In genomic region chr2:237702439-237703397, GRCh38 we compare ENCODE assay signal across 8 cellular contexts.
A peak's percentile ranks its signal among the peaks of the same experiment; 100 is the strongest.
DNase-seq lines count a peak whose midpoint lies in the region; ATAC-seq and TF ChIP-seq lines count a peak whose summit lies in the region.

No MANE protein-coding gene starts in this region.

- peak overlapping the region; percentile 30 to 55 (median 32) for H3K4me3 Mint-ChIP-seq in nephron

- WGBS in esophagus squamous epithelium, 2 donors = 4 to 6% methylated on average over 14 to 16 of the region's 17 CpGs

- H3K36me3 Mint-ChIP-seq in nephron (ENCODE audit: low read depth) = no peaks in the 10 kb centered on the region

- ATAC-seq in HG03280 (IDR thresholded peaks at IDR 0.05; ENCODE audit: unreplicated experiment) (no peak), GM18520 (IDR thresholded peaks at IDR 0.05; ENCODE audit: unreplicated experiment) (no peak)

- TF ChIP-seq POLR2A in esophagus squamous epithelium (IDR thresholded peaks at IDR 0.05) = no peak

- peaks cover 64 to 100% (median 87%) of the 10 kb centered on the region in 3 donors for H3K4me1 ChIP-seq in esophagus squamous epithelium

- H3K4me1 Mint-ChIP-seq in nephron = peaks cover 77% of the 10 kb centered on the region

- peaks cover 0 to 6% (median 0%) of the 10 kb centered on the region in 3 donors for H3K36me3 ChIP-seq in esophagus squamous epithelium

- DNase-seq in AML-193 (lab: John Stamatoyannopoulos, UW) = peak; percentile 77 to 87
- peak in 1 of 2 experiments; percentile 89 for DNase-seq in HL-60 (ENCODE audit: low read depth in 1 of 2, low spot score in 1 of 2)
- peak; percentile 61 for DNase-seq in activated CD4-positive, alpha-beta T cell treated with anti-CD3 and anti-CD28 coated beads for 48 hours
- no peak for DNase-seq in esophagus squamous epithelium (lab: John Stamatoyannopoulos, UW)
- no peak for DNase-seq in NCI-H2196 (lab: John Stamatoyannopoulos, UW; ENCODE audit: unreplicated experiment)

- H3K9me3 ChIP-seq in esophagus squamous epithelium = no peaks in the 10 kb centered on the region

- TF ChIP-seq CTCF in HL-60 (IDR thresholded peaks at IDR 0.05; ENCODE audit: insufficient read depth, low read length) (no peak), esophagus squamous epithelium (IDR thresholded peaks at IDR 0.05) (peak in 1 of 6 experiments; percentile 3), nephron (IDR thresholded peaks at IDR 0.05; ENCODE audit: unreplicated experiment in 3 of 3) (no peak)

- peaks cover 8% of the 10 kb centered on the region for H3K27me3 Mint-ChIP-seq in nephron (ENCODE audit: low read depth)

- intact Hi-C loops in esophagus squamous epithelium (cut with DNase I) = no loop called here

- H3K27me3 ChIP-seq in HL-60 (ENCODE audit: insufficient read depth, poor library complexity, severe bottlenecking) (no peaks in the 10 kb centered on the region), esophagus squamous epithelium (no peaks in the 10 kb centered on the region)

- H3K27ac ChIP-seq in HL-60 (replicated peaks) (peak overlapping the region; percentile 77), esophagus squamous epithelium (peak overlapping the region; percentile 61 to 99 (median 84))

- no peaks in the 10 kb centered on the region for H3K9me3 Mint-ChIP-seq in nephron

- peak overlapping the region; percentile 17; the same call in 1 of the 2 replicates for H3K4me3 ChIP-seq in HL-60 (replicated peaks; ENCODE audit: insufficient read depth, low read length)
- H3K4me3 ChIP-seq in esophagus squamous epithelium = peak overlapping the region in 2 of 4 donors; percentile 13 to 26

- H3K27ac Mint-ChIP-seq in nephron = peak overlapping the region; percentile 63 to 95 (median 94)

Comparison
In these comparisons a context has a peak if more than half of its experiments do, and no peak if none do; other contexts are left out.
1. DNase-seq: peak in AML-193 (2 of 2) and activated CD4-positive, alpha-beta T cell treated with anti-CD3 and anti-CD28 coated beads for 48 hours (single experiment); none in esophagus squamous epithelium (single experiment) and NCI-H2196 (single experiment).